12 cellular contexts compared by ENCODE assay signal in the genomic region with DNA sequence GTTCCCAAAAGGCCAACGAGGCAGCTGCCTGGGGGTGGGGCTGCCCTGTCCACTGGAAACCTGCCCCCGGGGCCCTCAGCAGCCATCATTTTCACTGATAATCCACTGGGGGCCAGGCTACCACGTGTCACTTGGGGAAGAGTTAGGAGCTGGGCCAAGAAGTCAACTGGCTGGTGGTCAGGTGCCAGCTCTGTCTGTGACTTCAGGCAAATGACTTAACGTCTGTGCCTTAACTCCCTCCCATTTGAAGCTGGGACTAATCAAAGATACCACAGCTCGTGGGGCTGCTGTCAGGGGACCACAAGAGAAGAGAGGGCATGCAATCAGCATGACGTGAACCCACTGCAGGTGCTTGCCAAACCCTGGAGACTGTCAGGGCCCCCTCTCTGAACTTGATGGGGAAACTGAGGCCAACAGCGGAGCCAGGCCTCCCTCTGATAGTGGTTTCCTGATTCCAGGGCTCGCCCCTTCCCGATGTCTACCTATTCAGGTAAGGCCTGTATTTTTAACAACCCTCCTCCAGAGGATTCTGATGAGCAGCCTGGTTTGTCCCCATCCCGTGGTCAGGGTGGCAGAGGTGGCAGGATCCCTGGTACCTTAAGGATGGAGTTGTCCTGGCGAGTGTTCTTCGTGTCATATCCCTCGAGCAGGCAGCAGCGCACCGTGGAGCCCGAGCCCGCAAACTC. TPM values are rescaled to one million over a fixed set of nuclear protein-coding genes. Genes with fewer than 3 reads are reported as not detected.
A peak's percentile ranks its signal among the peaks of the same experiment; 100 is the strongest.
DNase-seq lines count a peak whose midpoint lies in the region; ATAC-seq and TF ChIP-seq lines count a peak whose summit lies in the region.
"Had no signal": no experiment of that assay in that cellular context is flagged by ENCODE, and none has a peak within 500 bp of the region (broad histone marks: within the 10 kb centered on the region; RNA-seq: fewer than 3 reads in every experiment).

No MANE protein-coding gene starts in this region.

- peaks cover 54% of the 10 kb centered on the region for H3K4me1 Mint-ChIP-seq in neural crest cell

- DNase-seq in HUDEP-2 (lab: John Stamatoyannopoulos, UW; ENCODE audit: unreplicated experiment in 76 of 76): peak in 68 of 76 experiments; percentile 7 to 81 (median 57)
- peak in 45 of 61 donors; percentile 27 to 80 (median 56) for DNase-seq in caudate nucleus (lab: John Stamatoyannopoulos, UW)
- no peak for DNase-seq in neural crest cell (ENCODE audit: low read depth, low spot score)
- no peak for DNase-seq in GDM1 (lab: John Stamatoyannopoulos, UW)
- DNase-seq in DMS79 treated with DMSO at 0.1 percent for 48 hours (lab: John Stamatoyannopoulos, UW): no peak
- DNase-seq: activated T-cell treated with anti-CD3 and anti-CD28 coated beads for 4 hours; DMS 273 treated with DMSO at 0.1 percent for 48 hours; lower lobe of right lung; SK-N-SH; stimulated activated CD4-positive, alpha-beta T cell treated with anti-CD3 and anti-CD28 coated beads, Interleukin-2, amount 100 ng/mL, for 48 hours had no signal

- peak overlapping the region; percentile 80 for H3K4me3 Mint-ChIP-seq in neural crest cell

- H3K9me3 Mint-ChIP-seq in neural crest cell: no peaks in the 10 kb centered on the region

- no peaks in the 10 kb centered on the region for H3K27me3 Mint-ChIP-seq in neural crest cell (ENCODE audit: low read depth)

- no peaks in the 10 kb centered on the region for H3K36me3 Mint-ChIP-seq in neural crest cell (ENCODE audit: low read depth)

- peak overlapping the region; percentile 99 for H3K27ac Mint-ChIP-seq in neural crest cell (ENCODE audit: unreplicated experiment)

- no peak for ATAC-seq in GM19455 (IDR thresholded peaks at IDR 0.05; ENCODE audit: unreplicated experiment)
- ATAC-seq: esophagus mucosa, lower lobe of right lung had no signal

- peak overlapping the region; percentile 99 for H3K27ac ChIP-seq in caudate nucleus (ENCODE audit: low read depth, low read length)

- TF ChIP-seq CTCF in neural crest cell (conservative IDR thresholded peaks at IDR 0.05): no peak

RNA-seq across cellular contexts. Expression of a gene that starts 12.3 kb away (rescaled TPM):
- 52.2 and 59.1 TPM in 2 replicates for total RNA-seq in neural crest cell

RNA-seq across cellular contexts. Expression of a gene that starts 19.4 kb away (rescaled TPM):
- total RNA-seq in neural crest cell: 2.6 and 3.4 TPM in 2 replicates

RNA-seq across cellular contexts. Expression of a gene that starts 30.8 kb away (rescaled TPM):
- total RNA-seq in neural crest cell: 53.5 and 71.1 TPM in 2 replicates

RNA-seq across cellular contexts. Expression of a gene that starts 33.1 kb away (rescaled TPM):
- total RNA-seq in neural crest cell: 12.6 and 14.5 TPM in 2 replicates

RNA-seq across cellular contexts. Expression of a gene that starts 50.6 kb away (rescaled TPM):
- total RNA-seq in neural crest cell: 25.4 and 27.4 TPM in 2 replicates

Comparison
In these comparisons a context has a peak if more than half of its experiments do, and no peak if none do; other contexts are left out.
1. DNase-seq: peak in HUDEP-2 (68 of 76) and caudate nucleus (45 of 61); none in neural crest cell (single experiment), GDM1 (single experiment) and DMS79 treated with DMSO at 0.1 percent for 48 hours (single experiment).